24 cellular contexts compared by ENCODE assay signal in genomic region chr10:34335960-34336359, GRCh38.
"Had no signal": no experiment of that assay in that cellular context is flagged by ENCODE, and none has a peak within 500 bp of the region (broad histone marks: within the 10 kb centered on the region; RNA-seq: fewer than 3 reads in every experiment).

No MANE protein-coding gene starts in this region.

- H3K4me1 ChIP-seq: right atrium auricular region, right lobe of liver, suprapubic skin, tibial artery, upper lobe of right lung had no signal

- DNase-seq: islet precursor cell; left ventricle myocardium inferior; mesendoderm; naive B cell; natural killer cell; nephron progenitor cell; ovary; right lobe of liver; stimulated activated CD4-positive, alpha-beta T cell treated with anti-CD3 and anti-CD28 coated beads, Interleukin-12 subunit alpha, Interleukin-12 subunit beta, amount 100 ng/mL, for 4 hours; stimulated activated CD4-positive, alpha-beta T cell treated with anti-CD3 and anti-CD28 coated beads, Interleukin-15, amount 100 ng/mL, for 24 hours; stimulated activated CD4-positive, alpha-beta T cell treated with anti-CD3 and anti-CD28 coated beads, Interleukin-2, amount 100 ng/mL, for 24 hours; stimulated activated CD4-positive, alpha-beta T cell treated with anti-CD3 and anti-CD28 coated beads, Interleukin-4, amount 100 ng/mL, for 1 hour; stimulated activated naive CD4-positive, alpha-beta T cell; tibial artery; trophoblast cell; upper lobe of right lung had no signal

- H3K9me3 ChIP-seq: left ventricle myocardium inferior, ovary, right atrium auricular region, right lobe of liver, suprapubic skin, thoracic aorta, tibial artery, upper lobe of right lung had no signal

- H3K36me3 ChIP-seq: ovary, right atrium auricular region, thoracic aorta had no signal

- H3K4me3 ChIP-seq: hepatocyte, left ventricle myocardium inferior, lung, ovary, right atrium auricular region, right lobe of liver, skin epidermis, suprapubic skin, thoracic aorta, tibial artery, upper lobe of right lung had no signal

- ATAC-seq: natural killer cell; right lobe of liver; stimulated activated effector memory CD8-positive, alpha-beta T cell treated with anti-CD3 and anti-CD28 coated beads, Interleukin-12 subunit alpha, Interleukin-12 subunit beta, amount 100 ng/mL, for 72 hours; upper lobe of right lung had no signal

- H2AFZ ChIP-seq: hepatocyte had no signal

- H3K4me2 ChIP-seq: hepatocyte had no signal

- H3K79me2 ChIP-seq: hepatocyte had no signal

- FAIRE-seq: urothelium cell line had no signal

- H3K27me3 ChIP-seq: hepatocyte, ovary, right atrium auricular region, right lobe of liver, suprapubic skin, tibial artery, upper lobe of right lung had no signal

- H3K27ac ChIP-seq: hepatocyte, left ventricle myocardium inferior, ovary, right atrium auricular region, right lobe of liver, skin epidermis, suprapubic skin, thoracic aorta, tibial artery, upper lobe of right lung had no signal
